In the genomic region with DNA sequence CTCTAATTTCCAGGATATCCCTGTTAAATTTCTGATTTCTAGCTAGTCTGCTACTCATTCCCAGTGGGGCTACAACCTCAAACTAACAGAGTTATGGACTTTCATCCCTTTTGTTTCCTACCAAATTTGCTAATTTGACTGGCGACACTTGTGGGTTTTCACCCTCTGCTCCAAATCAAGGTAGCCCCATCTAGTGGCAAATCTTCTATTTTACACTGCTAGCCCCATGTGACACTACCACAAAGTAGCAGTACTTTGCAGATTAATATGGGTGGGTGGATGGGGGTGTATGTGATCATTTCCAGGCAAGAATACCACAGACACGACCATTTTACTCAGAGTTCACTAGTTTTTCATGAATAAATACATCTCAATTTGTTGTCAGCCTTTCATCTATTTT, we compare ENCODE assay signal across 8 cellular contexts.
A peak's percentile ranks its signal among the peaks of the same experiment; 100 is the strongest.
DNase-seq lines count a peak whose midpoint lies in the region; ATAC-seq and TF ChIP-seq lines count a peak whose summit lies in the region.

No MANE protein-coding gene starts in this region.

- H3K4me1 ChIP-seq in OCI-LY3 (ENCODE audit: low read length) (peaks cover 8% of the 10 kb centered on the region), thyroid gland (no peaks in the 10 kb centered on the region)

- peak; percentile 35 for TF ChIP-seq CTCF in AG09319 (IDR thresholded peaks at IDR 0.05; ENCODE audit: low read depth, low read length)
- TF ChIP-seq CTCF in GM13977 (IDR thresholded peaks at IDR 0.05; ENCODE audit: extremely low read depth, insufficient read depth, missing control alignments): peak; percentile 55
- TF ChIP-seq CTCF in OCI-LY3 (IDR thresholded peaks at IDR 0.05; ENCODE audit: low read depth, low read length): peak; percentile 68
- TF ChIP-seq CTCF in endothelial cell (IDR thresholded peaks at IDR 0.05; ENCODE audit: unreplicated experiment): no peak
- no peak for TF ChIP-seq CTCF in mesothelial cell of epicardium (IDR thresholded peaks at IDR 0.05; ENCODE audit: unreplicated experiment)
- no peak for TF ChIP-seq CTCF in thyroid gland (IDR thresholded peaks at IDR 0.05)

- H3K4me3 ChIP-seq in OCI-LY3 (ENCODE audit: low read length) (peak overlapping the region; percentile 47), thyroid gland (replicated peaks in 1 of 3) (no peak overlapping the region)

- no peak for DNase-seq in AG09319 (ENCODE audit: extremely low read depth, low read depth)
- peak; percentile 20 for DNase-seq in GM13977 (ENCODE audit: low spot score)
- peak; percentile 9 for DNase-seq in endothelial cell (ENCODE audit: low spot score)
- no peak for DNase-seq in mesothelial cell of epicardium (ENCODE audit: low spot score in 2 of 2, unreplicated experiment in 2 of 2)
- DNase-seq in thyroid gland: no peak

- H3K36me3 ChIP-seq in OCI-LY3 (replicated peaks; ENCODE audit: low read depth, low read length) (no peaks in the 10 kb centered on the region), thyroid gland (no peaks in the 10 kb centered on the region)

- ATAC-seq in HG02981 (IDR thresholded peaks at IDR 0.05; ENCODE audit: unreplicated experiment) (peak; percentile 72), GM19452 (IDR thresholded peaks at IDR 0.05; ENCODE audit: unreplicated experiment) (no peak)

- no peaks in the 10 kb centered on the region for H3K36me3 Mint-ChIP-seq in endothelial cell (ENCODE audit: low read depth, unreplicated experiment)
- H3K36me3 Mint-ChIP-seq in mesothelial cell of epicardium: peaks cover 5% of the 10 kb centered on the region

- peak overlapping the region; percentile 70 for H2AFZ ChIP-seq in OCI-LY3 (ENCODE audit: low read depth, low read length)

- no peaks in the 10 kb centered on the region for H3K79me2 ChIP-seq in OCI-LY3 (ENCODE audit: low read length)

- H3K27ac ChIP-seq in OCI-LY3 (ENCODE audit: low read length): no peak overlapping the region
- H3K27ac ChIP-seq in thyroid gland: no peak overlapping the region

- WGBS in thyroid gland, 2 donors: 28 to 36% methylated on average over 2 of the region's 2 CpGs

- H3K4me1 Mint-ChIP-seq in endothelial cell (ENCODE audit: unreplicated experiment): no peaks in the 10 kb centered on the region
- no peaks in the 10 kb centered on the region for H3K4me1 Mint-ChIP-seq in mesothelial cell of epicardium

- H3K9ac ChIP-seq in OCI-LY3 (ENCODE audit: low read length): peak overlapping the region; percentile 20; the same call in 1 of the 2 replicates

- H3K4me2 ChIP-seq in OCI-LY3 (ENCODE audit: low read length): peak overlapping the region; percentile 70

- H3K4me3 Mint-ChIP-seq in endothelial cell (ENCODE audit: unreplicated experiment): no peak overlapping the region
- no peak overlapping the region for H3K4me3 Mint-ChIP-seq in mesothelial cell of epicardium

- no peak for TF ChIP-seq POLR2A in thyroid gland (IDR thresholded peaks at IDR 0.05)

- intact Hi-C loops in thyroid gland (cut with DNase I): no loop called here

- H3K9me3 ChIP-seq in OCI-LY3 (ENCODE audit: insufficient read depth, low read length): no peaks in the 10 kb centered on the region
- H3K9me3 ChIP-seq in thyroid gland: no peaks in the 10 kb centered on the region

- H3K9me3 Mint-ChIP-seq in endothelial cell (ENCODE audit: unreplicated experiment) (no peaks in the 10 kb centered on the region), mesothelial cell of epicardium (peaks cover 31% of the 10 kb centered on the region)

- H4K20me1 ChIP-seq in OCI-LY3 (ENCODE audit: insufficient read depth, low read length): no peaks in the 10 kb centered on the region

- H3K27me3 ChIP-seq in OCI-LY3 (ENCODE audit: low read depth, low read length): no peaks in the 10 kb centered on the region
- no peaks in the 10 kb centered on the region for H3K27me3 ChIP-seq in thyroid gland

- in situ Hi-C loops in GM13977 (cut with MboI; ENCODE audit: low pct_unique_long_range_greater_than_20kb, low sequenced_read_pairs, unreplicated experiment): loop anchor here (25.0 kb wide), 2 partner anchors 121 to 371 kb away; no protein-coding TSS in a partner anchor

- H3K27ac Mint-ChIP-seq in endothelial cell (ENCODE audit: unreplicated experiment): no peak overlapping the region
- no peak overlapping the region for H3K27ac Mint-ChIP-seq in mesothelial cell of epicardium

- H3K27me3 Mint-ChIP-seq in endothelial cell (ENCODE audit: unreplicated experiment) (no peaks in the 10 kb centered on the region), mesothelial cell of epicardium (ENCODE audit: low read depth) (no peaks in the 10 kb centered on the region)

Comparison
In these comparisons a context has a peak if more than half of its experiments do, and no peak if none do; other contexts are left out.
1. DNase-seq: peak in GM13977 (single experiment) and endothelial cell (single experiment); none in AG09319 (single experiment), mesothelial cell of epicardium (0 of 2) and thyroid gland (0 of 2).
2. CTCF ChIP-seq: peak in AG09319 (single experiment), GM13977 (single experiment) and OCI-LY3 (single experiment); none in endothelial cell (single experiment), mesothelial cell of epicardium (single experiment) and thyroid gland (0 of 6).